1 cellular context compared by ENCODE assay signal in the genomic region with DNA sequence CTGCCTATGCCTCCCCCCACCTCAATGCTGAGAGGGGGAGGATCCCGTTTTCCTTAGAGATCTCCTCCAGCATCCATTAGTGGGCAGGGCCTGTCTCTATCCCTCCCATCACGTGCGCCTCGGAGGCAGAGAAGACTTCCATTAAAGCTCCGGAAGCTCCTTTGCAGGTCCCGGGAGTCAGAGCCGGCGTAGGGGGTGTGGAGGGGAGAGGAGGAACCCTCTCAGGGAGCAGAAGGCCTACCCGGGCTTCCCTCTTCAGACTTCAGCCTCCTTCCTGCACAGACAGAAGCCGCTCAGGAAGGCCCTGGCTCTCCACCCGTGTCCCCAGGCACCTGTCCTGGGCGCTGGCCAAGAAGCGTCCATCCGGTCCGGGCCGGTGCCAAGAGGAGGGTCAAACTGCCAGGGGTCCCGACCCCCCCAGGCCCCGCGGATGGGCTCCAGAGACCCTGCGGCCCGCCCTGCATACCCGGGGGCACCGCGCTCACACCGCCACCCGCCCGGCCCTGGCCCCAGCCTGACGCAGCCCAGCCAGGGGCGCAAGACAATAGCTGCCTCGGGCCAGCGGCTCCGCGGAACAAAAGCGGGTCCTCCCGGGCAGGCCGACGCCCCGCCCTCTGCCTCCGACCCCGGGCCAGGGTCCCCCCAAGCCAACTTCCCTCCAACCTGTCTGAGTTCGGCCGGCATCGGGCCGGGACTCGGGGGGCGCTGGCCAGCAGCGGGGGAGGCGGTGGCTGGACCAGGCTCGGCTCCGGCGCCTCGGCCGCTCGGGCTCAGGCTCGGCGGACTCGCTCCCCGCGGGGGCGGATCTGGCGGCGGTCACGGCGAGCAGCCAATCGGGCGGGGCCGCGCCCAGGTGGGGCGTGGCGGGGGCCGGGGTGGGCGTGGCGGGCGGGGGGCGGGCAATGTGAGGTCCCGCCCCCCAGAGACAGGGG.
A peak's percentile ranks its signal among the peaks of the same experiment; 100 is the strongest.
TF ChIP-seq lines count a peak whose summit lies in the region.

No MANE protein-coding gene starts in this region.

TF ChIP-seq in HEK293, 187 proteins besides CTCF, POLR2A, EP300 and RAD21 (continued from another document):
- TF ChIP-seq, protein P1, sequence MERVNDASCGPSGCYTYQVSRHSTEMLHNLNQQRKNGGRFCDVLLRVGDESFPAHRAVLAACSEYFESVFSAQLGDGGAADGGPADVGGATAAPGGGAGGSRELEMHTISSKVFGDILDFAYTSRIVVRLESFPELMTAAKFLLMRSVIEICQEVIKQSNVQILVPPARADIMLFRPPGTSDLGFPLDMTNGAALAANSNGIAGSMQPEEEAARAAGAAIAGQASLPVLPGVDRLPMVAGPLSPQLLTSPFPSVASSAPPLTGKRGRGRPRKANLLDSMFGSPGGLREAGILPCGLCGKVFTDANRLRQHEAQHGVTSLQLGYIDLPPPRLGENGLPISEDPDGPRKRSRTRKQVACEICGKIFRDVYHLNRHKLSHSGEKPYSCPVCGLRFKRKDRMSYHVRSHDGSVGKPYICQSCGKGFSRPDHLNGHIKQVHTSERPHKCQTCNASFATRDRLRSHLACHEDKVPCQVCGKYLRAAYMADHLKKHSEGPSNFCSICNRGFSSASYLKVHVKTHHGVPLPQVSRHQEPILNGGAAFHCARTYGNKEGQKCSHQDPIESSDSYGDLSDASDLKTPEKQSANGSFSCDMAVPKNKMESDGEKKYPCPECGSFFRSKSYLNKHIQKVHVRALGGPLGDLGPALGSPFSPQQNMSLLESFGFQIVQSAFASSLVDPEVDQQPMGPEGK (tag by site-specific recombination; IDR thresholded peaks at IDR 0.05), result peak; percentile 86
- TF ChIP-seq ZNF221 (tag by site-specific recombination; IDR thresholded peaks at IDR 0.05; ENCODE audit: borderline replicate concordance) (no peak), KLF10 (tag by site-specific recombination; IDR thresholded peaks at IDR 0.05) (peak; percentile 60; the same call in 1 of the 2 replicates), ZFP41 (tag by site-specific recombination; IDR thresholded peaks at IDR 0.05; ENCODE audit: borderline replicate concordance) (no peak), IKZF3 (tag by site-specific recombination; IDR thresholded peaks at IDR 0.05) (peak; percentile 90), KLF7 (tag by site-specific recombination; IDR thresholded peaks at IDR 0.05; ENCODE audit: borderline replicate concordance) (no peak), ZXDB (tag by site-specific recombination; IDR thresholded peaks at IDR 0.05) (peak; percentile 68), ZNF600 (tag by site-specific recombination; IDR thresholded peaks at IDR 0.05) (peak; percentile 71), ZNF629 (tag by site-specific recombination; IDR thresholded peaks at IDR 0.05) (no peak), OSR2 (tag by site-specific recombination; IDR thresholded peaks at IDR 0.05) (peak; percentile 87)
